ENCODE assay signal across 1 cellular context in the genomic region with DNA sequence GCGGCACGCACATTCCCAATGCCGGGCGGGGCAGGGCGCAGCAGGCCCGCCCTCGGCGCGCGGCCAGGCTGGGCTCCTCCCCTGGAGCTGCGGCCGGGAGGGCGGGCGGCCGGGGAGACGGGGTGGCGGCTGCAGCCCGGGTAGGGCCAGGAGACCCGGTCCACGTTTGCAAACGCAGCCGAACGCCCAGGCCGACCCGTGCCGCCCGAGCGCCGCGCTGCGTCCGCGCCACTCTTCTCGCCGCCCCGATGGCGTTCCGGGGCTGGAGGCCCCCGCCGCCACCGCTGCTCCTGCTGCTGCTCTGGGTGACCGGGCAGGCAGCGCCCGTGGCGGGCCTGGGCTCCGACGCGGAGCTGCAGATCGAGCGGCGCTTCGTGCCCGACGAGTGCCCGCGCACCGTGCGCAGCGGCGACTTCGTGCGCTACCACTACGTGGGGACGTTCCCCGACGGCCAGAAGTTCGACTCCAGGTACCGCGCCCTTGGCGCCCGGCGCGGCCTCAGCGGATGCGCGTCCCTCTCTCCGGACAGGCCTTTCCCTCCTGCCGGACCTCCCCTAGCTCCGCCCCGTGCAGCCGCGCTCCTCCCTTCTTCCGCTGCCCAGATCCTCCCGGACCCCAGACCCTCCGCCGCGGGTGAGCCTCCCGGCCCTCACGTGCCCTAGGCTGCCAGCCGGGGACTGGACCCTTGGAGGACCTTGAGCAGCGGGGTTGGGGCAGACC.
A peak's percentile ranks its signal among the peaks of the same experiment; 100 is the strongest.
TF ChIP-seq lines count a peak whose summit lies in the region.

A gene with protein sequence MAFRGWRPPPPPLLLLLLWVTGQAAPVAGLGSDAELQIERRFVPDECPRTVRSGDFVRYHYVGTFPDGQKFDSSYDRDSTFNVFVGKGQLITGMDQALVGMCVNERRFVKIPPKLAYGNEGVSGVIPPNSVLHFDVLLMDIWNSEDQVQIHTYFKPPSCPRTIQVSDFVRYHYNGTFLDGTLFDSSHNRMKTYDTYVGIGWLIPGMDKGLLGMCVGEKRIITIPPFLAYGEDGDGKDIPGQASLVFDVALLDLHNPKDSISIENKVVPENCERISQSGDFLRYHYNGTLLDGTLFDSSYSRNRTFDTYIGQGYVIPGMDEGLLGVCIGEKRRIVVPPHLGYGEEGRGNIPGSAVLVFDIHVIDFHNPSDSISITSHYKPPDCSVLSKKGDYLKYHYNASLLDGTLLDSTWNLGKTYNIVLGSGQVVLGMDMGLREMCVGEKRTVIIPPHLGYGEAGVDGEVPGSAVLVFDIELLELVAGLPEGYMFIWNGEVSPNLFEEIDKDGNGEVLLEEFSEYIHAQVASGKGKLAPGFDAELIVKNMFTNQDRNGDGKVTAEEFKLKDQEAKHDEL (plus strand): TSS at position 115 of the 720 bp plus-strand sequence. CDS start 134 bp downstream, at position 249.

TF ChIP-seq in WTC11, 78 proteins besides CTCF, POLR2A, EP300 and RAD21 (continued from another document and continues in another):
- TF ChIP-seq ARID4B (CRISPR knock-in tag; IDR thresholded peaks at IDR 0.05; ENCODE audit: borderline replicate concordance): peak; percentile 94
- TF ChIP-seq CREB1 (CRISPR knock-in tag; IDR thresholded peaks at IDR 0.05): peak; percentile 39; the same call in 1 of the 2 replicates
- no peak for TF ChIP-seq CDX4 (CRISPR knock-in tag; IDR thresholded peaks at IDR 0.05; ENCODE audit: borderline replicate concordance)
- TF ChIP-seq, protein P1, sequence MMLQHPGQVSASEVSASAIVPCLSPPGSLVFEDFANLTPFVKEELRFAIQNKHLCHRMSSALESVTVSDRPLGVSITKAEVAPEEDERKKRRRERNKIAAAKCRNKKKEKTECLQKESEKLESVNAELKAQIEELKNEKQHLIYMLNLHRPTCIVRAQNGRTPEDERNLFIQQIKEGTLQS (CRISPR knock-in tag; conservative IDR thresholded peaks at IDR 0.05): no peak
- no peak for TF ChIP-seq ZNF671 (CRISPR knock-in tag; IDR thresholded peaks at IDR 0.05)
- TF ChIP-seq JUN (CRISPR knock-in tag; IDR thresholded peaks at IDR 0.05): no peak
- TF ChIP-seq SOX15 (CRISPR knock-in tag; IDR thresholded peaks at IDR 0.05): no peak
- TF ChIP-seq E2F4 (CRISPR knock-in tag; IDR thresholded peaks at IDR 0.05; ENCODE audit: borderline replicate concordance, low read depth): peak; percentile 47; the same call in 1 of the 2 replicates
- TF ChIP-seq NR3C1 (CRISPR knock-in tag; conservative IDR thresholded peaks at IDR 0.05; ENCODE audit: low read depth): no peak
- TF ChIP-seq ZNF138 (CRISPR knock-in tag; conservative IDR thresholded peaks at IDR 0.05): no peak; the same call in 1 of the 2 replicates
- TF ChIP-seq PRRX2 (CRISPR knock-in tag; IDR thresholded peaks at IDR 0.05): no peak
- TF ChIP-seq FOXP1 (CRISPR knock-in tag; IDR thresholded peaks at IDR 0.05; ENCODE audit: borderline replicate concordance): peak; percentile 93; the same call in 1 of the 2 replicates
- no peak for TF ChIP-seq SMAD4 (CRISPR knock-in tag; IDR thresholded peaks at IDR 0.05)
- TF ChIP-seq NFYB (CRISPR knock-in tag; conservative IDR thresholded peaks at IDR 0.05; ENCODE audit: low read depth): no peak
- no peak for TF ChIP-seq MLX (CRISPR knock-in tag; IDR thresholded peaks at IDR 0.05)
- peak; percentile 81 for TF ChIP-seq USF1 (CRISPR knock-in tag; IDR thresholded peaks at IDR 0.05)
- no peak for TF ChIP-seq ZNF121 (CRISPR knock-in tag; IDR thresholded peaks at IDR 0.05)
- no peak for TF ChIP-seq TEAD4 (CRISPR knock-in tag; IDR thresholded peaks at IDR 0.05)
- no peak for TF ChIP-seq IRF2 (CRISPR knock-in tag; IDR thresholded peaks at IDR 0.05; ENCODE audit: borderline replicate concordance, low read depth)
- no peak for TF ChIP-seq GRHL2 (CRISPR knock-in tag; IDR thresholded peaks at IDR 0.05; ENCODE audit: insufficient replicate concordance, severe bottlenecking)
- TF ChIP-seq, protein P2, sequence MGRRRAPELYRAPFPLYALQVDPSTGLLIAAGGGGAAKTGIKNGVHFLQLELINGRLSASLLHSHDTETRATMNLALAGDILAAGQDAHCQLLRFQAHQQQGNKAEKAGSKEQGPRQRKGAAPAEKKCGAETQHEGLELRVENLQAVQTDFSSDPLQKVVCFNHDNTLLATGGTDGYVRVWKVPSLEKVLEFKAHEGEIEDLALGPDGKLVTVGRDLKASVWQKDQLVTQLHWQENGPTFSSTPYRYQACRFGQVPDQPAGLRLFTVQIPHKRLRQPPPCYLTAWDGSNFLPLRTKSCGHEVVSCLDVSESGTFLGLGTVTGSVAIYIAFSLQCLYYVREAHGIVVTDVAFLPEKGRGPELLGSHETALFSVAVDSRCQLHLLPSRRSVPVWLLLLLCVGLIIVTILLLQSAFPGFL (CRISPR knock-in tag; IDR thresholded peaks at IDR 0.05; ENCODE audit: borderline replicate concordance): no peak
- TF ChIP-seq ZNF281 (CRISPR knock-in tag; IDR thresholded peaks at IDR 0.05): no peak
- no peak for TF ChIP-seq ZNF219 (CRISPR knock-in tag; IDR thresholded peaks at IDR 0.05; ENCODE audit: borderline replicate concordance)
- TF ChIP-seq PRDM15 (CRISPR knock-in tag; IDR thresholded peaks at IDR 0.05): no peak
- no peak for TF ChIP-seq ATF6 (CRISPR knock-in tag; IDR thresholded peaks at IDR 0.05)
- 0 out of 2 replicates have a peak, but pooled peaks have one; percentile 24 for TF ChIP-seq ESRRA (CRISPR knock-in tag; IDR thresholded peaks at IDR 0.05; ENCODE audit: borderline replicate concordance)
